In the genomic region with DNA sequence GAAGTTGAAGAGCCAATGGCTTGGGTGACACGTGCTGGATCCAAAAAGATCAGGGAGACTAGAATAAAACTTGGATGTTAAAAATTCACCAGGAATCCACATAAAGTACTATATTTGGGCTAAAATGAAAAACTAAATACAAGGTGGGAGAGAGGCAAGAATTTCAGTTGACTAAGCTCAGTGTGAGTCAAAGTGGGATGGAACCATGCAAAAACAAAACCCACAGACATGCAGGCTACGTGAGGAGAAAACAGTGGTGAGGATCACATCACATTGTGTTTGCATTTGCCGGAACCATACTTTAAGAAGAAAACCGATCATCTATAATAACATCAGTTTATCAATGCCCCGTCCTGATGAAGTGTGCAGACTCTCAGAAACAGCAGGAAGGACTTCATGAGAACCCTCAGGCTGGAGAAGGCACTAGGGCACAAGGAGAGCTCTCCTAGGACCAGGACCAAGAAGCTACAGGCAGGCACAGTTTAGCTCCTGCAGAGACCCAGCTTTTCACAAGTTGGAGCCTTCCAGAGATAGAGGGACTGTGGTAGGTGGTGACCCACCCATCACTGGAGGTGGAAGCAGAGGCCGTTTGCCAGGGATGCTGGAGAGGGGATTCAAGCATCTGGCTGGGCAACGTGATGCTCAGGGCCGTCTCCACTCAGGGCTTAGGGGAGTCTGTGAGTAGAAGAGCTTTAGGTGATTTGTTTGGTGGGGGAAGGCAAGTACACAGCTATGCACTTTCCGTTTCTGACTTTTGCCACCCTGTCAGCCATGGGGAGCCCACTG, we compare ENCODE assay signal across 13 cellular contexts. TPM values are rescaled to one million over a fixed set of nuclear protein-coding genes. Genes with fewer than 3 reads are reported as not detected.
A peak's percentile ranks its signal among the peaks of the same experiment; 100 is the strongest.
DNase-seq lines count a peak whose midpoint lies in the region; ATAC-seq and TF ChIP-seq lines count a peak whose summit lies in the region.
"Had no signal": no experiment of that assay in that cellular context is flagged by ENCODE, and none has a peak within 500 bp of the region (broad histone marks: within the 10 kb centered on the region; RNA-seq: fewer than 3 reads in every experiment).

No MANE protein-coding gene starts in this region.

- POLR2A ChIA-PET in activated CD8-positive, alpha-beta T cell treated with anti-CD3 and anti-CD28 coated beads for 36 hours (lab: Charles Lee), result no interaction called here

- H3K36me3 ChIP-seq in Karpas-422 (ENCODE audit: insufficient read depth, low read length) (no peaks in the 10 kb centered on the region), stomach (peaks cover 0 to 20% (median 8%) of the 10 kb centered on the region in 4 donors)
- H3K36me3 ChIP-seq: cardiac muscle cell, upper lobe of right lung had no signal

- no peaks in the 10 kb centered on the region for H3K36me3 Mint-ChIP-seq in activated CD8-positive, alpha-beta T cell treated with anti-CD3 and anti-CD28 coated beads for 36 hours (ENCODE audit: low read depth)

- H3K27ac ChIP-seq in Karpas-422 (ENCODE audit: low read length) (no peak overlapping the region), stomach (no peak overlapping the region)
- H3K27ac ChIP-seq: C4-2B, cardiac muscle cell, RWPE1 had no signal

- intact Hi-C loops in stomach (cut with DNase I; ENCODE audit: low total_unique reads), result no loop called here
- intact Hi-C loops in activated CD8-positive, alpha-beta T cell treated with anti-CD3 and anti-CD28 coated beads for 36 hours (cut with micrococcal nuclease), result loop anchor here (5.0 kb wide), 1 partner anchor 376 kb away; no protein-coding TSS in a partner anchor

- no peaks in the 10 kb centered on the region for H3K9me2 ChIP-seq in Karpas-422 (replicated peaks; ENCODE audit: insufficient read depth, low read length)

- TF ChIP-seq EP300 in stomach (IDR thresholded peaks at IDR 0.05), result no peak

- DNase-seq in AG20443 (ENCODE audit: low spot score) (peak; percentile 60), Karpas-422 (no peak), fibroblast of peridontal ligament (ENCODE audit: extremely low read depth) (peak; percentile 54), stomach (no peak)
- DNase-seq in activated CD8-positive, alpha-beta T cell treated with anti-CD3 and anti-CD28 coated beads for 36 hours, result no peak
- DNase-seq in stimulated activated naive CD8-positive, alpha-beta T cell treated with anti-CD3 and anti-CD28 coated beads, Interleukin-15, Interleukin-2, amounts not matched to agents 100 U/mL and 50 U/mL, for 24 hours, result no peak
- DNase-seq: NCI-H345, upper lobe of right lung had no signal

- peaks cover 6% of the 10 kb centered on the region for H3K4me1 Mint-ChIP-seq in activated CD8-positive, alpha-beta T cell treated with anti-CD3 and anti-CD28 coated beads for 36 hours (ENCODE audit: low read depth)

- peaks cover 6% of the 10 kb centered on the region for H3K27me3 Mint-ChIP-seq in activated CD8-positive, alpha-beta T cell treated with anti-CD3 and anti-CD28 coated beads for 36 hours

- no peaks in the 10 kb centered on the region for H3K27me3 ChIP-seq in Karpas-422 (ENCODE audit: low read length)
- no peaks in the 10 kb centered on the region for H3K27me3 ChIP-seq in stomach
- H3K27me3 ChIP-seq: cardiac muscle cell, upper lobe of right lung had no signal

- H3K9me3 Mint-ChIP-seq in activated CD8-positive, alpha-beta T cell treated with anti-CD3 and anti-CD28 coated beads for 36 hours, result no peaks in the 10 kb centered on the region

- 0 out of 2 replicates have a peak overlapping the region, but pooled peaks have one; percentile 5 for H3K9ac ChIP-seq in Karpas-422 (ENCODE audit: low read length)

- H3K4me1 ChIP-seq in Karpas-422 (ENCODE audit: low read length) (peaks cover 15% of the 10 kb centered on the region), stomach (peaks cover 0 to 9% (median 4%) of the 10 kb centered on the region in 4 donors)

- no peaks in the 10 kb centered on the region for H3K79me2 ChIP-seq in Karpas-422 (ENCODE audit: low read length)

- TF ChIP-seq CTCF in stomach (IDR thresholded peaks at IDR 0.05), result no peak
- TF ChIP-seq CTCF in activated CD8-positive, alpha-beta T cell treated with anti-CD3 and anti-CD28 coated beads for 36 hours (IDR thresholded peaks at IDR 0.05), result no peak

- no peak overlapping the region for H3K4me3 ChIP-seq in Karpas-422 (ENCODE audit: low read length)
- no peak overlapping the region for H3K4me3 ChIP-seq in stomach
- H3K4me3 ChIP-seq: cardiac muscle cell, upper lobe of right lung had no signal

- ATAC-seq in GM19351 (IDR thresholded peaks at IDR 0.05; ENCODE audit: unreplicated experiment), result peak; percentile 69
- no peak for ATAC-seq in activated CD8-positive, alpha-beta T cell treated with anti-CD3 and anti-CD28 coated beads for 36 hours
- ATAC-seq in stimulated activated naive CD8-positive, alpha-beta T cell treated with anti-CD3 and anti-CD28 coated beads, Interleukin-15, Interleukin-2, amounts not matched to agents 100 U/mL and 50 U/mL, for 24 hours, result no peak
- ATAC-seq in HG03469 (IDR thresholded peaks at IDR 0.05; ENCODE audit: unreplicated experiment), result no peak

- WGBS in stomach, 5 donors, result 79 to 87% (median 82%) methylated on average over 9 of the region's 9 CpGs

- no peak overlapping the region for H3K27ac Mint-ChIP-seq in activated CD8-positive, alpha-beta T cell treated with anti-CD3 and anti-CD28 coated beads for 36 hours

- H3K4me2 ChIP-seq in Karpas-422 (ENCODE audit: low read depth, low read length, poor library complexity, severe bottlenecking), result peak overlapping the region; percentile 15

- no peaks in the 10 kb centered on the region for H4K20me1 ChIP-seq in Karpas-422 (ENCODE audit: insufficient read depth, low read depth, low read length)

- CTCF ChIA-PET in activated CD8-positive, alpha-beta T cell treated with anti-CD3 and anti-CD28 coated beads for 36 hours (lab: Charles Lee), result interaction anchor here (0.7 to 3.8 kb wide), 9 partner anchors 11 to 384 kb away, joined by 3 to 35 read pairs (median 4); no protein-coding TSS in a partner anchor

- TF ChIP-seq POLR2A in stomach (IDR thresholded peaks at IDR 0.05), result no peak

- H3K9me3 ChIP-seq in Karpas-422 (ENCODE audit: low read length) (no peaks in the 10 kb centered on the region), stomach (no peaks in the 10 kb centered on the region)
- H3K9me3 ChIP-seq: upper lobe of right lung had no signal

- no peak overlapping the region for H3K4me3 Mint-ChIP-seq in activated CD8-positive, alpha-beta T cell treated with anti-CD3 and anti-CD28 coated beads for 36 hours

- peak overlapping the region; percentile 27; the same call in 1 of the 2 replicates for H2AFZ ChIP-seq in Karpas-422 (ENCODE audit: low read length)

RNA-seq across cellular contexts. Expression of a gene that starts 29.0 kb away (rescaled TPM):
- total RNA-seq in Karpas-422 (2014; rRNA removed; shearing (Covaris generic); ENCODE audit: low replicate concordance), result not detected in 2 replicates
- 1 to 10 TPM in 1 of 5 donors, under 1 TPM in 1, not detected in 3; 0.37 to 1.3 TPM for total RNA-seq in stomach
- polyA plus RNA-seq in stomach, result under 1 TPM in 2 of 3 donors, not detected in 1; 0.25 to 0.70 TPM
- not detected for total RNA-seq in activated CD8-positive, alpha-beta T cell treated with anti-CD3 and anti-CD28 coated beads for 36 hours
- polyA plus RNA-seq: cardiac muscle cell had no signal

Comparison
In these comparisons a context has a peak if more than half of its experiments do, and no peak if none do; other contexts are left out.
1. DNase-seq: peak in AG20443 (single experiment) and fibroblast of peridontal ligament (single experiment); none in Karpas-422 (single experiment), stomach (single experiment), activated CD8-positive, alpha-beta T cell treated with anti-CD3 and anti-CD28 coated beads for 36 hours (single experiment) and stimulated activated naive CD8-positive, alpha-beta T cell treated with anti-CD3 and anti-CD28 coated beads, Interleukin-15, Interleukin-2, amounts not matched to agents 100 U/mL and 50 U/mL, for 24 hours (single experiment).